In the genomic region with DNA sequence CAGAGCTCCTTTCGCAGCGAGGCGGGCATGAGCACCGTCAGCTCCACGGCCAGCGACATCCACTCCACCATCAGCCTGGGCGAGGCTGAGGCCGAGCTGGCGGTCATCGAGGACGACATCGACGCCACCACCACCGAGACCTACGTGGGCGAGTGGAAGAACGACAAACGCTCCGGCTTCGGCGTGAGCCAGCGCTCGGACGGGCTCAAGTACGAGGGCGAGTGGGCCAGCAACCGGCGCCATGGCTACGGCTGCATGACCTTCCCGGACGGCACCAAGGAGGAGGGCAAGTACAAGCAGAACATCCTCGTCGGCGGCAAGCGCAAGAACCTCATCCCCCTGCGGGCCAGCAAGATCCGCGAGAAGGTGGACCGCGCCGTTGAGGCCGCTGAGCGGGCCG, we compare ENCODE assay signal across 9 cellular contexts. TPM values are rescaled to one million over a fixed set of nuclear protein-coding genes. Genes with fewer than 3 reads are reported as not detected.
"Had no signal": no experiment of that assay in that cellular context is flagged by ENCODE, and none has a peak within 500 bp of the region (broad histone marks: within the 10 kb centered on the region; RNA-seq: fewer than 3 reads in every experiment).

No MANE protein-coding gene starts in this region.

- H2AFZ ChIP-seq: GM23248 had no signal

- H3K27ac ChIP-seq: GM23248 had no signal

- H3K4me3 ChIP-seq: GM23248 had no signal

- DNase-seq: GM23248, GOT3, H9, HCEC 1CT, KBM-7 had no signal

- FAIRE-seq: H54, HTR-8/SVneo had no signal

- H3K9ac ChIP-seq: GM23248 had no signal

RNA-seq across cellular contexts. Expression of a gene that starts 42.3 kb away (rescaled TPM):
- total RNA-seq: GM23248, HT-29 had no signal
- polyA plus RNA-seq: GM23248, IgD-negative memory B cell had no signal
